8 cellular contexts compared by ENCODE assay signal in the genomic region with DNA sequence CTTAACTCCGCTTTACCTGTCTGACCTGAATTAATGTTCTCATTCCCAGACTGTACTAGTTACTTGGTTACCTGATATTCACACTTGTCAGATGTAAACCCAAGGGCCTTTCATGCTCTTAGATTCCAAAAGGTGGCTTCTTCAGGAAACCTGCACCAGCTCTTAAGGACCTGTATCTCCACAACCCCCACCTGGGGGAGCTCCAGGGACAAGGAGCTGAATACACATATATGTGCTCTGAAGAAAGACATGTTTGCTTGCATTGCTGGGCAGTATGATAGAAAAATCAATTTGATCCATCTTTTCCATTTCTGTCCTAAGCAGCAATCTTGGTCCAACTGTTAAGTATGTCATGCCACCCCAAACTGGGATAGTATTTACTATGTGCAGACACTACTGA.
DNase-seq lines count a peak whose midpoint lies in the region; ATAC-seq lines count a peak whose summit lies in the region.

No MANE protein-coding gene starts in this region.

- H3K4me1 Mint-ChIP-seq in effector memory CD8-positive, alpha-beta T cell (ENCODE audit: low read depth in 2 of 2) = peaks cover under 1% of the 10 kb centered on the region in 2 donors

- H3K9me3 Mint-ChIP-seq in effector memory CD8-positive, alpha-beta T cell = no peaks in the 10 kb centered on the region

- no peaks in the 10 kb centered on the region for H3K36me3 Mint-ChIP-seq in effector memory CD8-positive, alpha-beta T cell (ENCODE audit: insufficient read depth)

- intact Hi-C loops in head of caudate nucleus (cut with DNase I) = no loop called here

- no peak overlapping the region for H3K4me3 Mint-ChIP-seq in effector memory CD8-positive, alpha-beta T cell

- H3K27ac Mint-ChIP-seq in effector memory CD8-positive, alpha-beta T cell = no peak overlapping the region

- H3K27me3 Mint-ChIP-seq in effector memory CD8-positive, alpha-beta T cell = peaks cover 39 to 42% of the 10 kb centered on the region in 2 donors

- ATAC-seq in GM21526 (IDR thresholded peaks at IDR 0.05; ENCODE audit: low FRiP score, unreplicated experiment) = peak; percentile 72
- no peak for ATAC-seq in GM19455 (IDR thresholded peaks at IDR 0.05; ENCODE audit: unreplicated experiment)
- no peak for ATAC-seq in effector memory CD8-positive, alpha-beta T cell (replicated peaks)

- DNase-seq in Daoy (ENCODE audit: low read depth) (peak; percentile 27), NCI-H748 treated with DMSO at 0.1 percent for 48 hours (lab: John Stamatoyannopoulos, UW) (peak; percentile 9), head of caudate nucleus (peak in 32 of 42 donors; percentile 6 to 66 (median 29)), retina (no peak), DMS79 (lab: John Stamatoyannopoulos, UW) (no peak)
- DNase-seq in effector memory CD8-positive, alpha-beta T cell = no peak

Comparison
In these comparisons a context has a peak if more than half of its experiments do, and no peak if none do; other contexts are left out.
1. DNase-seq: peak in Daoy (single experiment), NCI-H748 treated with DMSO at 0.1 percent for 48 hours (single experiment) and head of caudate nucleus (32 of 42); none in retina (single experiment), DMS79 (single experiment) and effector memory CD8-positive, alpha-beta T cell (0 of 3).